In genomic region chr3:147407495-147408179, GRCh38 we compare ENCODE assay signal across 17 cellular contexts. TPM values are rescaled to one million over a fixed set of nuclear protein-coding genes. Genes with fewer than 3 reads are reported as not detected.
DNase-seq lines count a peak whose midpoint lies in the region; ATAC-seq and TF ChIP-seq lines count a peak whose summit lies in the region.
"Had no signal": no experiment of that assay in that cellular context is flagged by ENCODE, and none has a peak within 500 bp of the region (broad histone marks: within the 10 kb centered on the region; RNA-seq: fewer than 3 reads in every experiment).

No MANE protein-coding gene starts in this region.

- no peak overlapping the region for H3K9ac ChIP-seq in smooth muscle cell (ENCODE audit: low read depth)

- peaks cover 16 to 21% of the 10 kb centered on the region in 2 donors for H3K36me3 Mint-ChIP-seq in activated T-cell treated with anti-CD3 and anti-CD28 coated beads, Interleukin-2, amount 50 U/mL, for 72 hours (ENCODE audit: insufficient read depth in 2 of 2)
- H3K36me3 Mint-ChIP-seq in WTC11, result peaks cover 3% of the 10 kb centered on the region; the same call in 1 of the 2 replicates
- no peaks in the 10 kb centered on the region for H3K36me3 Mint-ChIP-seq in glutamatergic neuron (ENCODE audit: unreplicated experiment)

- no peaks in the 10 kb centered on the region for H3K9me3 ChIP-seq in smooth muscle cell (replicated peaks; ENCODE audit: low read depth)

- H3K27ac Mint-ChIP-seq in activated T-cell treated with anti-CD3 and anti-CD28 coated beads, Interleukin-2, amount 50 U/mL, for 72 hours, result peak overlapping the region; percentile 2
- H3K27ac Mint-ChIP-seq in WTC11 (peak overlapping the region; percentile 89), glutamatergic neuron (ENCODE audit: unreplicated experiment) (peak overlapping the region; percentile 38)
- H3K27ac Mint-ChIP-seq: activated naive CD4-positive, alpha-beta T cell treated with anti-CD3 and anti-CD28 coated beads for 36 hours had no signal

- H3K4me1 ChIP-seq in smooth muscle cell (ENCODE audit: low read depth), result peaks cover 23% of the 10 kb centered on the region

- no peaks in the 10 kb centered on the region for H3F3A ChIP-seq in smooth muscle cell (ENCODE audit: low read depth)

- H3K4me2 ChIP-seq in smooth muscle cell, result peak overlapping the region; percentile 41

- H3K4me1 Mint-ChIP-seq in activated T-cell treated with anti-CD3 and anti-CD28 coated beads, Interleukin-2, amount 50 U/mL, for 72 hours (ENCODE audit: low read depth), result peaks cover 23% of the 10 kb centered on the region
- H3K4me1 Mint-ChIP-seq in WTC11 (peaks cover 81% of the 10 kb centered on the region), glutamatergic neuron (ENCODE audit: low read depth, unreplicated experiment) (peaks cover 11% of the 10 kb centered on the region)

- H3K27me3 Mint-ChIP-seq in activated T-cell treated with anti-CD3 and anti-CD28 coated beads, Interleukin-2, amount 50 U/mL, for 72 hours (ENCODE audit: low read depth), result peaks cover 82% of the 10 kb centered on the region
- H3K27me3 Mint-ChIP-seq in WTC11 (ENCODE audit: low read depth) (peaks cover 100% of the 10 kb centered on the region), glutamatergic neuron (ENCODE audit: unreplicated experiment) (peaks cover 59% of the 10 kb centered on the region)

- 4% methylated on average over 27 of the region's 27 CpGs for WGBS in smooth muscle cell (ENCODE audit: low lambda C conversion rate)

- POLR2A ChIA-PET in WTC11 (lab: Charles Lee), result interaction anchor here (1.1 to 2.0 kb wide), 2 partner anchors 10 to 14 kb away, joined by 5 to 10 read pairs; no protein-coding TSS in a partner anchor

- H3K36me3 ChIP-seq in smooth muscle cell (ENCODE audit: low read depth), result no peaks in the 10 kb centered on the region

- DNase-seq in activated T-cell treated with anti-CD3 and anti-CD28 coated beads, Interleukin-2, amount 50 U/mL, for 72 hours, result no peak
- no peak for DNase-seq in activated T-cell treated with anti-CD3 and anti-CD28 coated beads, Interleukin-2, amount 50 U/mL, for 1 hour
- DNase-seq in WTC11 (ENCODE audit: low spot score) (no peak), glutamatergic neuron (no peak), smooth muscle cell (lab: John Stamatoyannopoulos, UW; ENCODE audit: unreplicated experiment) (no peak), NOMO-1 treated with DMSO at 0.1 percent for 48 hours (lab: John Stamatoyannopoulos, UW; ENCODE audit: unreplicated experiment) (no peak), NCI-H345 (lab: John Stamatoyannopoulos, UW) (no peak)
- DNase-seq: activated CD4-positive, alpha-beta T cell treated with anti-CD3 and anti-CD28 coated beads for 48 hours; activated naive CD4-positive, alpha-beta T cell treated with anti-CD3 and anti-CD28 coated beads for 36 hours; dermis blood vessel endothelial cell; NCI-H2171 treated with DMSO at 0.1 percent for 48 hours; stimulated activated naive CD8-positive, alpha-beta T cell treated with anti-CD3 and anti-CD28 coated beads, Interleukin-15, Interleukin-2, amounts not matched to agents 100 U/mL and 50 U/mL, for 24 hours had no signal

- H3K27ac ChIP-seq in smooth muscle cell (ENCODE audit: low read depth), result no peak overlapping the region

- TF ChIP-seq CTCF in WTC11 (IDR thresholded peaks at IDR 0.05), result no peak
- TF ChIP-seq CTCF in glutamatergic neuron (IDR thresholded peaks at IDR 0.05; ENCODE audit: partially characterized antibody, unreplicated experiment), result no peak
- TF ChIP-seq CTCF in smooth muscle cell (IDR thresholded peaks at IDR 0.05; ENCODE audit: borderline replicate concordance, insufficient read depth, poor library complexity, severe bottlenecking), result no peak

- H3K4me3 ChIP-seq in smooth muscle cell, result no peak overlapping the region

- peaks cover 2 to 6% of the 10 kb centered on the region in 2 donors for H3K9me3 Mint-ChIP-seq in activated T-cell treated with anti-CD3 and anti-CD28 coated beads, Interleukin-2, amount 50 U/mL, for 72 hours
- no peaks in the 10 kb centered on the region for H3K9me3 Mint-ChIP-seq in WTC11
- peaks cover 32% of the 10 kb centered on the region for H3K9me3 Mint-ChIP-seq in glutamatergic neuron (ENCODE audit: unreplicated experiment)

- peaks cover 6% of the 10 kb centered on the region for H4K20me1 ChIP-seq in smooth muscle cell (ENCODE audit: low read depth)

- no peak overlapping the region for H2AFZ ChIP-seq in smooth muscle cell (ENCODE audit: low read depth)

- ATAC-seq in activated T-cell treated with anti-CD3 and anti-CD28 coated beads, Interleukin-2, amount 50 U/mL, for 72 hours (replicated peaks in 1 of 2), result no peak
- ATAC-seq in WTC11 (no peak), GM18870 (IDR thresholded peaks at IDR 0.05; ENCODE audit: unreplicated experiment) (no peak)
- ATAC-seq: sciatic nerve; stimulated activated naive CD8-positive, alpha-beta T cell treated with anti-CD3 and anti-CD28 coated beads, Interleukin-15, Interleukin-2, amounts not matched to agents 100 U/mL and 50 U/mL, for 24 hours had no signal

- no peaks in the 10 kb centered on the region for H3K79me2 ChIP-seq in smooth muscle cell (ENCODE audit: low read depth)

- peaks cover 100% of the 10 kb centered on the region for H3K27me3 ChIP-seq in smooth muscle cell (ENCODE audit: low read depth)

- CTCF ChIA-PET in WTC11 (lab: Charles Lee), result interaction anchor here (4.3 kb wide), 1 partner anchor 24 kb away, joined by 25 read pairs; no protein-coding TSS in a partner anchor

- H3K4me3 Mint-ChIP-seq in activated T-cell treated with anti-CD3 and anti-CD28 coated beads, Interleukin-2, amount 50 U/mL, for 72 hours, result no peak overlapping the region
- H3K4me3 Mint-ChIP-seq in WTC11, result peak overlapping the region; percentile 91
- peak overlapping the region; percentile 44 for H3K4me3 Mint-ChIP-seq in glutamatergic neuron (ENCODE audit: unreplicated experiment)
- H3K4me3 Mint-ChIP-seq: activated naive CD4-positive, alpha-beta T cell treated with anti-CD3 and anti-CD28 coated beads for 36 hours had no signal

TF ChIP-seq in WTC11, 78 proteins besides CTCF, POLR2A, EP300 and RAD21:
- TF ChIP-seq SMAD3 (CRISPR knock-in tag; IDR thresholded peaks at IDR 0.05; ENCODE audit: borderline replicate concordance), result no peak
- no peak for TF ChIP-seq HMGA2 (CRISPR knock-in tag; IDR thresholded peaks at IDR 0.05)
- no peak for TF ChIP-seq ATF1 (CRISPR knock-in tag; IDR thresholded peaks at IDR 0.05)
- no peak for TF ChIP-seq NFYB (CRISPR knock-in tag; conservative IDR thresholded peaks at IDR 0.05; ENCODE audit: low read depth)
- no peak for TF ChIP-seq JAZF1 (CRISPR knock-in tag; IDR thresholded peaks at IDR 0.05)
- TF ChIP-seq ERG (CRISPR knock-in tag; IDR thresholded peaks at IDR 0.05), result no peak
- TF ChIP-seq ZMAT4 (CRISPR knock-in tag; IDR thresholded peaks at IDR 0.05), result no peak
- no peak for TF ChIP-seq ESRRA (CRISPR knock-in tag; IDR thresholded peaks at IDR 0.05; ENCODE audit: borderline replicate concordance)
- no peak for TF ChIP-seq SP1 (CRISPR knock-in tag; conservative IDR thresholded peaks at IDR 0.05)
- TF ChIP-seq SMAD4 (CRISPR knock-in tag; IDR thresholded peaks at IDR 0.05), result no peak

RNA-seq across cellular contexts. Expression of gene ZIC4, which starts 1.3 kb away (rescaled TPM):
- not detected for total RNA-seq in activated T-cell treated with anti-CD3 and anti-CD28 coated beads, Interleukin-2, amount 50 U/mL, for 72 hours
- total RNA-seq in WTC11 (2021) (1.9 to 3.5 TPM (median 2.5 TPM) in 3 replicates), glutamatergic neuron (ENCODE audit: unreplicated experiment) (not detected), smooth muscle cell (not detected in 2 replicates)
- not detected in 2 replicates for polyA plus RNA-seq in smooth muscle cell
- total RNA-seq: activated naive CD4-positive, alpha-beta T cell treated with anti-CD3 and anti-CD28 coated beads for 36 hours; dermis blood vessel endothelial cell; fibroblast of villous mesenchyme; OCI-LY7 had no signal
- polyA plus RNA-seq: keratinocyte had no signal

RNA-seq across cellular contexts. Expression of gene ZIC1, which starts 1.5 kb away (rescaled TPM):
- not detected for total RNA-seq in activated T-cell treated with anti-CD3 and anti-CD28 coated beads, Interleukin-2, amount 50 U/mL, for 72 hours
- 30.3 to 59.7 TPM (median 34.7 TPM) in 3 replicates for total RNA-seq in WTC11 (2021)
- total RNA-seq in glutamatergic neuron (ENCODE audit: unreplicated experiment), result not detected
- not detected in 2 replicates for total RNA-seq in smooth muscle cell
- not detected in 2 replicates for polyA plus RNA-seq in smooth muscle cell
- total RNA-seq: activated naive CD4-positive, alpha-beta T cell treated with anti-CD3 and anti-CD28 coated beads for 36 hours; dermis blood vessel endothelial cell; fibroblast of villous mesenchyme; OCI-LY7 had no signal
- polyA plus RNA-seq: keratinocyte had no signal

Comparison
In these comparisons a context has a peak if more than half of its experiments do, and no peak if none do; other contexts are left out.
1. H3K27ac Mint-ChIP-seq: peak in every context shown above with its lines; median percentile 89 in WTC11; 38 in glutamatergic neuron; 2 in activated T-cell treated with anti-CD3 and anti-CD28 coated beads, Interleukin-2, amount 50 U/mL, for 72 hours.
2. H3K4me3 Mint-ChIP-seq: peak in WTC11 (single experiment) and glutamatergic neuron (single experiment); none in activated T-cell treated with anti-CD3 and anti-CD28 coated beads, Interleukin-2, amount 50 U/mL, for 72 hours (0 of 2).
3. RNA of gene ZIC1, which starts 1.5 kb away (total RNA-seq): 30.3 to 59.7 TPM in WTC11; not detected in activated T-cell treated with anti-CD3 and anti-CD28 coated beads, Interleukin-2, amount 50 U/mL, for 72 hours, not detected in glutamatergic neuron (single experiment) and not detected in smooth muscle cell; every median in the first group is over 10 times any median in the second.